Comparison of ENCODE assay signal across 1 cellular context in genomic region chr3:150737874-150738679, GRCh38.
TF ChIP-seq lines count a peak whose summit lies in the region.

No MANE protein-coding gene starts in this region.

TF ChIP-seq in HepG2, 621 proteins besides CTCF, POLR2A, EP300 and RAD21 (continued from another document and continues in another):
- TF ChIP-seq ZBTB38 (CRISPR knock-in tag; IDR thresholded peaks at IDR 0.05): no peak
- no peak for TF ChIP-seq RFXANK (CRISPR knock-in tag; IDR thresholded peaks at IDR 0.05)
- no peak for TF ChIP-seq ZNF383 (CRISPR knock-in tag; IDR thresholded peaks at IDR 0.05; ENCODE audit: borderline replicate concordance)
- TF ChIP-seq ZNF224 (CRISPR knock-in tag; IDR thresholded peaks at IDR 0.05): no peak
- TF ChIP-seq E2F1 (CRISPR knock-in tag; IDR thresholded peaks at IDR 0.05): no peak
- TF ChIP-seq ARHGAP35 (CRISPR knock-in tag; IDR thresholded peaks at IDR 0.05; ENCODE audit: borderline replicate concordance): no peak
- no peak for TF ChIP-seq PLSCR1 (CRISPR knock-in tag; IDR thresholded peaks at IDR 0.05; ENCODE audit: borderline replicate concordance)
- TF ChIP-seq ZNF598 (CRISPR knock-in tag; IDR thresholded peaks at IDR 0.05; ENCODE audit: borderline replicate concordance): no peak
- no peak for TF ChIP-seq PHB2 (IDR thresholded peaks at IDR 0.05; ENCODE audit: partially characterized antibody)
- no peak for TF ChIP-seq BATF2 (CRISPR knock-in tag; IDR thresholded peaks at IDR 0.05)
- TF ChIP-seq ELF3 (CRISPR knock-in tag; IDR thresholded peaks at IDR 0.05): peak; percentile 51
- no peak for TF ChIP-seq CEBPZ (IDR thresholded peaks at IDR 0.05; ENCODE audit: low read length)
- TF ChIP-seq ZNF274 (CRISPR knock-in tag; IDR thresholded peaks at IDR 0.05): no peak
- TF ChIP-seq FOXK2 (IDR thresholded peaks at IDR 0.05): no peak
- no peak for TF ChIP-seq ZNF891 (CRISPR knock-in tag; IDR thresholded peaks at IDR 0.05)
- peak in 1 of 2 experiments; percentile 31; a peak in 1 of 4 replicates for TF ChIP-seq HMGXB4 (CRISPR knock-in tag; IDR thresholded peaks at IDR 0.05; ENCODE audit: borderline replicate concordance in 1 of 2, low read depth in 1 of 2)
- TF ChIP-seq ZXDC (CRISPR knock-in tag; IDR thresholded peaks at IDR 0.05): no peak
- no peak for TF ChIP-seq MEIS1 (CRISPR knock-in tag; IDR thresholded peaks at IDR 0.05; ENCODE audit: borderline replicate concordance)
- TF ChIP-seq ZNF138 (CRISPR knock-in tag; IDR thresholded peaks at IDR 0.05; ENCODE audit: low read depth): no peak
- TF ChIP-seq HES4 (CRISPR knock-in tag; IDR thresholded peaks at IDR 0.05; ENCODE audit: borderline replicate concordance): no peak
- peak; percentile 62 for TF ChIP-seq CEBPG (CRISPR knock-in tag; IDR thresholded peaks at IDR 0.05)
- no peak for TF ChIP-seq SMAD1 (CRISPR knock-in tag; IDR thresholded peaks at IDR 0.05; ENCODE audit: borderline replicate concordance, low read depth)
- TF ChIP-seq ARID4A (CRISPR knock-in tag; IDR thresholded peaks at IDR 0.05; ENCODE audit: borderline replicate concordance): peak; percentile 24; the same call in 1 of the 2 replicates
- no peak for TF ChIP-seq NR1H2 (CRISPR knock-in tag; IDR thresholded peaks at IDR 0.05; ENCODE audit: borderline replicate concordance, low read depth)
- no peak for TF ChIP-seq THAP9 (CRISPR knock-in tag; IDR thresholded peaks at IDR 0.05; ENCODE audit: borderline replicate concordance)
- TF ChIP-seq YY1 (IDR thresholded peaks at IDR 0.05; ENCODE audit: insufficient read depth, insufficient replicate concordance, low read depth, low read length): no peak
- peak; percentile 81 for TF ChIP-seq JUND (CRISPR knock-in tag; IDR thresholded peaks at IDR 0.05)
- no peak for TF ChIP-seq HMGA1 (CRISPR knock-in tag; conservative IDR thresholded peaks at IDR 0.05)
- TF ChIP-seq ZMYM2 (CRISPR knock-in tag; IDR thresholded peaks at IDR 0.05): no peak
- no peak for TF ChIP-seq ZNF703 (CRISPR knock-in tag; IDR thresholded peaks at IDR 0.05; ENCODE audit: borderline replicate concordance)
- no peak for TF ChIP-seq PHF8 (CRISPR knock-in tag; IDR thresholded peaks at IDR 0.05)
- no peak for TF ChIP-seq PREB (CRISPR knock-in tag; IDR thresholded peaks at IDR 0.05)
- TF ChIP-seq CERS6 (CRISPR knock-in tag; IDR thresholded peaks at IDR 0.05): no peak
- TF ChIP-seq RFX3 (CRISPR knock-in tag; IDR thresholded peaks at IDR 0.05): no peak
- TF ChIP-seq ZNF781 (CRISPR knock-in tag; IDR thresholded peaks at IDR 0.05; ENCODE audit: borderline replicate concordance, not compliant biosample characterization): no peak
- TF ChIP-seq ASH2L (IDR thresholded peaks at IDR 0.05; ENCODE audit: insufficient read length, low read depth, low read length): peak; percentile 89
- no peak for TF ChIP-seq SOX6 (IDR thresholded peaks at IDR 0.05)
- TF ChIP-seq SOX6 (CRISPR knock-in tag; IDR thresholded peaks at IDR 0.05): peak; percentile 33; the same call in 1 of the 2 replicates
- TF ChIP-seq ZNF275 (CRISPR knock-in tag; IDR thresholded peaks at IDR 0.05; ENCODE audit: borderline replicate concordance): no peak
- TF ChIP-seq ZC3H13 (CRISPR knock-in tag; IDR thresholded peaks at IDR 0.05): no peak
